12 cellular contexts compared by ENCODE assay signal in genomic region chr3:183551930-183552329, GRCh38.
DNase-seq lines count a peak whose midpoint lies in the region; ATAC-seq and TF ChIP-seq lines count a peak whose summit lies in the region.
"Had no signal": no experiment of that assay in that cellular context is flagged by ENCODE, and none has a peak within 500 bp of the region (broad histone marks: within the 10 kb centered on the region; RNA-seq: fewer than 3 reads in every experiment).

No MANE protein-coding gene starts in this region.

- peak overlapping the region; percentile 94 for H3K4me3 Mint-ChIP-seq in central memory CD8-positive, alpha-beta T cell

- CTCF ChIA-PET in GM10248 (lab: Yijun Ruan, JAX) = interaction anchor here (1.4 to 3.3 kb wide), 6 partner anchors 11 to 215 kb away, joined by 3 to 19 read pairs (median 6); no protein-coding TSS in a partner anchor

- ATAC-seq in central memory CD8-positive, alpha-beta T cell (replicated peaks; ENCODE audit: extremely low read depth, poor library complexity, severe bottlenecking) = no peak
- no peak for ATAC-seq in HG02840 (IDR thresholded peaks at IDR 0.05; ENCODE audit: low FRiP score, unreplicated experiment)
- ATAC-seq: right cardiac atrium had no signal

- DNase-seq in AML-193 (lab: John Stamatoyannopoulos, UW) (peak; percentile 71 to 78), GM10248 (ENCODE audit: extremely low spot score) (no peak), T-helper 22 cell (ENCODE audit: low read depth) (peak; percentile 21), DMS153 treated with DMSO at 0.1 percent for 48 hours (lab: John Stamatoyannopoulos, UW; ENCODE audit: unreplicated experiment) (no peak), DMS79 (lab: John Stamatoyannopoulos, UW) (no peak), NCI-H1092 treated with DMSO at 0.1 percent for 48 hours (lab: John Stamatoyannopoulos, UW) (no peak)
- DNase-seq in central memory CD8-positive, alpha-beta T cell (ENCODE audit: low spot score in 2 of 2) = no peak
- DNase-seq: foreskin fibroblast, kidney, NCI-H187, right cardiac atrium had no signal

- H3K9me3 Mint-ChIP-seq in central memory CD8-positive, alpha-beta T cell = no peaks in the 10 kb centered on the region

- no peak overlapping the region for H3K27ac Mint-ChIP-seq in central memory CD8-positive, alpha-beta T cell (ENCODE audit: low read depth)

- H3K36me3 Mint-ChIP-seq in central memory CD8-positive, alpha-beta T cell (ENCODE audit: insufficient read depth) = peaks cover 18% of the 10 kb centered on the region

- no peaks in the 10 kb centered on the region for H3K27me3 Mint-ChIP-seq in central memory CD8-positive, alpha-beta T cell

- peaks cover 56% of the 10 kb centered on the region for H3K4me1 Mint-ChIP-seq in central memory CD8-positive, alpha-beta T cell

- POLR2A ChIA-PET in GM10248 (lab: Yijun Ruan, JAX) = interaction anchor here (0.6 to 1.0 kb wide), 2 partner anchors 11 to 99 kb away, joined by 4 read pairs; no protein-coding TSS in a partner anchor

- peak; percentile 31 for TF ChIP-seq CTCF in GM10248 (IDR thresholded peaks at IDR 0.05; ENCODE audit: control extremely low read depth, extremely low read depth, low read depth, missing control alignments)

Comparison
In these comparisons a context has a peak if more than half of its experiments do, and no peak if none do; other contexts are left out.
1. DNase-seq: peak in AML-193 (2 of 2) and T-helper 22 cell (single experiment); none in GM10248 (single experiment), central memory CD8-positive, alpha-beta T cell (0 of 2), DMS153 treated with DMSO at 0.1 percent for 48 hours (single experiment), DMS79 (single experiment) and NCI-H1092 treated with DMSO at 0.1 percent for 48 hours (single experiment).